2 cellular contexts compared by ENCODE assay signal in the genomic region with DNA sequence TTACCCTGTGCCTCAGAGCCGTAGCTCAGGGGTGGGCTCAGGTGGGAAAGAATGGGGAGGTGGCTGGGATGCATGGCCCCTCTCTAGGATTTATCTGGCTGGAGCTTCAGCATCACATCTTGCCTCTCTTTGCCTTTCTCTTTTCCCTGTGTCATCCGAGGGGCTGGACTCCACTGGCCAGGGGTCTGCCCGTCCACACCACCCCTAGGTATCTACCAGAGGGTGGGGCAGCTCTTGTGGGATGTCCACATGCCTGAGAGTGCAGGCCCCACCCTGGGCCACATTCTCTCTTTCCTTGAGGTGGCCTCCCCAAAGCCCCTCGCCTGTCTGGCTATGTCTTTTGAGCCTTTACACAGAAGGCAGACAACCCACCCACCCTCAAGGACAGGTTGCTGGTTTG.
TF ChIP-seq lines count a peak whose summit lies in the region.

No MANE protein-coding gene starts in this region.

TF ChIP-seq in IMR-90, 13 proteins besides CTCF, POLR2A, EP300 and RAD21:
- TF ChIP-seq RCOR1 (IDR thresholded peaks at IDR 0.05; ENCODE audit: insufficient replicate concordance, low read length) (no peak), MXI1 (IDR thresholded peaks at IDR 0.05; ENCODE audit: borderline replicate concordance, low read depth, low read length) (no peak), FOS (IDR thresholded peaks at IDR 0.05; ENCODE audit: low read depth, low read length) (no peak), MAZ (IDR thresholded peaks at IDR 0.05; ENCODE audit: borderline replicate concordance, low read depth, low read length) (no peak), CHD1 (IDR thresholded peaks at IDR 0.05; ENCODE audit: low read depth, low read length) (no peak), CEBPB (IDR thresholded peaks at IDR 0.05; ENCODE audit: low read depth, low read length) (no peak), NFE2L2 (IDR thresholded peaks at IDR 0.05; ENCODE audit: low read depth, low read length) (no peak), MAFK (IDR thresholded peaks at IDR 0.05; ENCODE audit: low read depth, low read length) (no peak), RFX5 (IDR thresholded peaks at IDR 0.05; ENCODE audit: low read depth, low read length) (no peak), BHLHE40 (IDR thresholded peaks at IDR 0.05; ENCODE audit: low read depth, low read length) (no peak)
- TF ChIP-seq, protein P1, sequence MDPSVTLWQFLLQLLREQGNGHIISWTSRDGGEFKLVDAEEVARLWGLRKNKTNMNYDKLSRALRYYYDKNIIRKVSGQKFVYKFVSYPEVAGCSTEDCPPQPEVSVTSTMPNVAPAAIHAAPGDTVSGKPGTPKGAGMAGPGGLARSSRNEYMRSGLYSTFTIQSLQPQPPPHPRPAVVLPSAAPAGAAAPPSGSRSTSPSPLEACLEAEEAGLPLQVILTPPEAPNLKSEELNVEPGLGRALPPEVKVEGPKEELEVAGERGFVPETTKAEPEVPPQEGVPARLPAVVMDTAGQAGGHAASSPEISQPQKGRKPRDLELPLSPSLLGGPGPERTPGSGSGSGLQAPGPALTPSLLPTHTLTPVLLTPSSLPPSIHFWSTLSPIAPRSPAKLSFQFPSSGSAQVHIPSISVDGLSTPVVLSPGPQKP (IDR thresholded peaks at IDR 0.05; ENCODE audit: borderline replicate concordance, low read depth, low read length): no peak
- TF ChIP-seq, protein P2, sequence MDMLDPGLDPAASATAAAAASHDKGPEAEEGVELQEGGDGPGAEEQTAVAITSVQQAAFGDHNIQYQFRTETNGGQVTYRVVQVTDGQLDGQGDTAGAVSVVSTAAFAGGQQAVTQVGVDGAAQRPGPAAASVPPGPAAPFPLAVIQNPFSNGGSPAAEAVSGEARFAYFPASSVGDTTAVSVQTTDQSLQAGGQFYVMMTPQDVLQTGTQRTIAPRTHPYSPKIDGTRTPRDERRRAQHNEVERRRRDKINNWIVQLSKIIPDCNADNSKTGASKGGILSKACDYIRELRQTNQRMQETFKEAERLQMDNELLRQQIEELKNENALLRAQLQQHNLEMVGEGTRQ (IDR thresholded peaks at IDR 0.05; ENCODE audit: low read depth, low read length): no peak

TF ChIP-seq in WTC11, 78 proteins besides CTCF, POLR2A, EP300 and RAD21:
- TF ChIP-seq JUN (CRISPR knock-in tag; IDR thresholded peaks at IDR 0.05) (no peak), ETV6 (CRISPR knock-in tag; IDR thresholded peaks at IDR 0.05) (no peak), ZNF671 (CRISPR knock-in tag; IDR thresholded peaks at IDR 0.05) (no peak)
- TF ChIP-seq, protein P3, sequence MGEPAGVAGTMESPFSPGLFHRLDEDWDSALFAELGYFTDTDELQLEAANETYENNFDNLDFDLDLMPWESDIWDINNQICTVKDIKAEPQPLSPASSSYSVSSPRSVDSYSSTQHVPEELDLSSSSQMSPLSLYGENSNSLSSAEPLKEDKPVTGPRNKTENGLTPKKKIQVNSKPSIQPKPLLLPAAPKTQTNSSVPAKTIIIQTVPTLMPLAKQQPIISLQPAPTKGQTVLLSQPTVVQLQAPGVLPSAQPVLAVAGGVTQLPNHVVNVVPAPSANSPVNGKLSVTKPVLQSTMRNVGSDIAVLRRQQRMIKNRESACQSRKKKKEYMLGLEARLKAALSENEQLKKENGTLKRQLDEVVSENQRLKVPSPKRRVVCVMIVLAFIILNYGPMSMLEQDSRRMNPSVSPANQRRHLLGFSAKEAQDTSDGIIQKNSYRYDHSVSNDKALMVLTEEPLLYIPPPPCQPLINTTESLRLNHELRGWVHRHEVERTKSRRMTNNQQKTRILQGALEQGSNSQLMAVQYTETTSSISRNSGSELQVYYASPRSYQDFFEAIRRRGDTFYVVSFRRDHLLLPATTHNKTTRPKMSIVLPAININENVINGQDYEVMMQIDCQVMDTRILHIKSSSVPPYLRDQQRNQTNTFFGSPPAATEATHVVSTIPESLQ (CRISPR knock-in tag; IDR thresholded peaks at IDR 0.05): no peak
- TF ChIP-seq, protein P2 (CRISPR knock-in tag; IDR thresholded peaks at IDR 0.05): no peak
- TF ChIP-seq, protein P4, sequence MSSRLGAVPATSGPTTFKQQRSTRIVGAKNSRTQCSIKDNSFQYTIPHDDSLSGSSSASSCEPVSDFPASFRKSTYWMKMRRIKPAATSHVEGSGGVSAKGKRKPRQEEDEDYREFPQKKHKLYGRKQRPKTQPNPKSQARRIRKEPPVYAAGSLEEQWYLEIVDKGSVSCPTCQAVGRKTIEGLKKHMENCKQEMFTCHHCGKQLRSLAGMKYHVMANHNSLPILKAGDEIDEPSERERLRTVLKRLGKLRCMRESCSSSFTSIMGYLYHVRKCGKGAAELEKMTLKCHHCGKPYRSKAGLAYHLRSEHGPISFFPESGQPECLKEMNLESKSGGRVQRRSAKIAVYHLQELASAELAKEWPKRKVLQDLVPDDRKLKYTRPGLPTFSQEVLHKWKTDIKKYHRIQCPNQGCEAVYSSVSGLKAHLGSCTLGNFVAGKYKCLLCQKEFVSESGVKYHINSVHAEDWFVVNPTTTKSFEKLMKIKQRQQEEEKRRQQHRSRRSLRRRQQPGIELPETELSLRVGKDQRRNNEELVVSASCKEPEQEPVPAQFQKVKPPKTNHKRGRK (CRISPR knock-in tag; IDR thresholded peaks at IDR 0.05; ENCODE audit: borderline replicate concordance): no peak
- TF ChIP-seq, protein P5, sequence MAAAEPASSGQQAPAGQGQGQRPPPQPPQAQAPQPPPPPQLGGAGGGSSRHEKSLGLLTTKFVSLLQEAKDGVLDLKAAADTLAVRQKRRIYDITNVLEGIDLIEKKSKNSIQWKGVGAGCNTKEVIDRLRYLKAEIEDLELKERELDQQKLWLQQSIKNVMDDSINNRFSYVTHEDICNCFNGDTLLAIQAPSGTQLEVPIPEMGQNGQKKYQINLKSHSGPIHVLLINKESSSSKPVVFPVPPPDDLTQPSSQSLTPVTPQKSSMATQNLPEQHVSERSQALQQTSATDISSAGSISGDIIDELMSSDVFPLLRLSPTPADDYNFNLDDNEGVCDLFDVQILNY (CRISPR knock-in tag; IDR thresholded peaks at IDR 0.05): no peak
- TF ChIP-seq, protein P6, sequence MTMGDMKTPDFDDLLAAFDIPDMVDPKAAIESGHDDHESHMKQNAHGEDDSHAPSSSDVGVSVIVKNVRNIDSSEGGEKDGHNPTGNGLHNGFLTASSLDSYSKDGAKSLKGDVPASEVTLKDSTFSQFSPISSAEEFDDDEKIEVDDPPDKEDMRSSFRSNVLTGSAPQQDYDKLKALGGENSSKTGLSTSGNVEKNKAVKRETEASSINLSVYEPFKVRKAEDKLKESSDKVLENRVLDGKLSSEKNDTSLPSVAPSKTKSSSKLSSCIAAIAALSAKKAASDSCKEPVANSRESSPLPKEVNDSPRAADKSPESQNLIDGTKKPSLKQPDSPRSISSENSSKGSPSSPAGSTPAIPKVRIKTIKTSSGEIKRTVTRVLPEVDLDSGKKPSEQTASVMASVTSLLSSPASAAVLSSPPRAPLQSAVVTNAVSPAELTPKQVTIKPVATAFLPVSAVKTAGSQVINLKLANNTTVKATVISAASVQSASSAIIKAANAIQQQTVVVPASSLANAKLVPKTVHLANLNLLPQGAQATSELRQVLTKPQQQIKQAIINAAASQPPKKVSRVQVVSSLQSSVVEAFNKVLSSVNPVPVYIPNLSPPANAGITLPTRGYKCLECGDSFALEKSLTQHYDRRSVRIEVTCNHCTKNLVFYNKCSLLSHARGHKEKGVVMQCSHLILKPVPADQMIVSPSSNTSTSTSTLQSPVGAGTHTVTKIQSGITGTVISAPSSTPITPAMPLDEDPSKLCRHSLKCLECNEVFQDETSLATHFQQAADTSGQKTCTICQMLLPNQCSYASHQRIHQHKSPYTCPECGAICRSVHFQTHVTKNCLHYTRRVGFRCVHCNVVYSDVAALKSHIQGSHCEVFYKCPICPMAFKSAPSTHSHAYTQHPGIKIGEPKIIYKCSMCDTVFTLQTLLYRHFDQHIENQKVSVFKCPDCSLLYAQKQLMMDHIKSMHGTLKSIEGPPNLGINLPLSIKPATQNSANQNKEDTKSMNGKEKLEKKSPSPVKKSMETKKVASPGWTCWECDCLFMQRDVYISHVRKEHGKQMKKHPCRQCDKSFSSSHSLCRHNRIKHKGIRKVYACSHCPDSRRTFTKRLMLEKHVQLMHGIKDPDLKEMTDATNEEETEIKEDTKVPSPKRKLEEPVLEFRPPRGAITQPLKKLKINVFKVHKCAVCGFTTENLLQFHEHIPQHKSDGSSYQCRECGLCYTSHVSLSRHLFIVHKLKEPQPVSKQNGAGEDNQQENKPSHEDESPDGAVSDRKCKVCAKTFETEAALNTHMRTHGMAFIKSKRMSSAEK (CRISPR knock-in tag; IDR thresholded peaks at IDR 0.05; ENCODE audit: borderline replicate concordance): no peak
- TF ChIP-seq, protein P7, sequence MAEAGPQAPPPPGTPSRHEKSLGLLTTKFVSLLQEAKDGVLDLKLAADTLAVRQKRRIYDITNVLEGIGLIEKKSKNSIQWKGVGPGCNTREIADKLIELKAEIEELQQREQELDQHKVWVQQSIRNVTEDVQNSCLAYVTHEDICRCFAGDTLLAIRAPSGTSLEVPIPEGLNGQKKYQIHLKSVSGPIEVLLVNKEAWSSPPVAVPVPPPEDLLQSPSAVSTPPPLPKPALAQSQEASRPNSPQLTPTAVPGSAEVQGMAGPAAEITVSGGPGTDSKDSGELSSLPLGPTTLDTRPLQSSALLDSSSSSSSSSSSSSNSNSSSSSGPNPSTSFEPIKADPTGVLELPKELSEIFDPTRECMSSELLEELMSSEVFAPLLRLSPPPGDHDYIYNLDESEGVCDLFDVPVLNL (CRISPR knock-in tag; IDR thresholded peaks at IDR 0.05; ENCODE audit: borderline replicate concordance, low read depth): no peak
